ENCODE assay signal across 40 cellular contexts in the genomic region with DNA sequence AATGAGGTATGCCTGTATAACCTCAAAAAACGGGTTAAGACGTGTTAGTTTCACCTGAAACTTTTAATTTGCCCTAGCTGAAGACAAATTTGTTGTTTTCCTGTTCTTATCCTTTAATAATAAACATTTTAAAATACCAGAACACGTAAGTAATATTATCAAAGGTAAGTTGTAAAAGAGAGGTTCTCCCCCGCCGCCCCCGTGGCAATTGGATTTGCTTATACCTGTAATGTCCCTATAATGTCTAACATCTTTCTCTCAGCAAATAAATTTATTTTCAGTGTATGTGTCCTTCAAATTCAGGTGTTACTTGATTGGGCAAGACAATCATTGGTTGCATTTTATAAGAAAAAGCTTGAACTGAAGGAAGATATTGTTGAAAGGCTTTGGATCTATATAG.
"Had no signal": no experiment of that assay in that cellular context is flagged by ENCODE, and none has a peak within 500 bp of the region (broad histone marks: within the 10 kb centered on the region; RNA-seq: fewer than 3 reads in every experiment).

No MANE protein-coding gene starts in this region.

- H3K9me3 ChIP-seq: adrenal gland, ascending aorta, body of pancreas, breast epithelium had no signal

- H3K27ac Mint-ChIP-seq: activated naive CD4-positive, alpha-beta T cell treated with anti-CD3 and anti-CD28 coated beads for 36 hours; activated naive CD4-positive, alpha-beta T cell treated with anti-CD3 and anti-CD28 coated beads, Interleukin-2, amount 10 ng/mL, durations not matched to agents 7 days and 5 days; activated naive CD8-positive, alpha-beta T cell treated with anti-CD3 and anti-CD28 coated beads for 36 hours; activated naive CD8-positive, alpha-beta T cell treated with anti-CD3 and anti-CD28 coated beads, Interleukin-2, amount 10 ng/mL, durations not matched to agents 7 days and 5 days; activated naive CD8-positive, alpha-beta T cell treated with anti-CD3 and anti-CD28 coated beads, Interleukin-2, amount 50 U/mL, for 24 hours; activated T-cell treated with anti-CD3 and anti-CD28 coated beads, Interleukin-2, amount 50 U/mL, for 72 hours; activated T-helper 1 cell treated with anti-CD3 and anti-CD28 coated beads, Interleukin-12 subunit alpha, Interleukin-12 subunit beta, Interleukin-2, Interleukin-4 antibody, amounts not matched to agents 30 ng/mL and 10 ng/mL and 1 ng/mL, durations not matched to agents 14 hours and 24 hours and 36 hours; activated T-helper 17 cell treated with anti-CD3 and anti-CD28 coated beads, Interleukin-2, amount 50 U/mL, for 72 hours; activated T-helper 2 cell treated with anti-CD3 and anti-CD28 coated beads, Interferon-gamma antibody, Interleukin-2, Interleukin-4, amounts not matched to agents 10 μg/mL and 5 μg/mL and 100 μg/mL, durations not matched to agents 14 hours and 24 hours and 36 hours; brain had no signal

- H3K4me3 Mint-ChIP-seq: activated naive CD4-positive, alpha-beta T cell treated with anti-CD3 and anti-CD28 coated beads for 36 hours; activated naive CD4-positive, alpha-beta T cell treated with anti-CD3 and anti-CD28 coated beads, Interleukin-2, amount 10 ng/mL, durations not matched to agents 7 days and 5 days; activated naive CD4-positive, alpha-beta T cell treated with anti-CD3 and anti-CD28 coated beads, Interleukin-2, amount 50 U/mL, for 24 hours; activated naive CD8-positive, alpha-beta T cell; activated naive CD8-positive, alpha-beta T cell treated with anti-CD3 and anti-CD28 coated beads for 36 hours; activated naive CD8-positive, alpha-beta T cell treated with anti-CD3 and anti-CD28 coated beads, Interleukin-2, amount 10 ng/mL, durations not matched to agents 7 days and 5 days; activated naive CD8-positive, alpha-beta T cell treated with anti-CD3 and anti-CD28 coated beads, Interleukin-2, amount 50 U/mL, for 24 hours; activated T-cell treated with anti-CD3 and anti-CD28 coated beads, Interleukin-2, amount 50 U/mL, for 24 hours; activated T-cell treated with anti-CD3 and anti-CD28 coated beads, Interleukin-2, amount 50 U/mL, for 4 hours; activated T-helper 1 cell treated with anti-CD3 and anti-CD28 coated beads, Interleukin-12 subunit alpha, Interleukin-12 subunit beta, Interleukin-2, Interleukin-4 antibody, amounts not matched to agents 30 ng/mL and 10 ng/mL and 1 ng/mL, durations not matched to agents 14 hours and 24 hours and 36 hours; activated T-helper 17 cell treated with anti-CD3 and anti-CD28 coated beads, Interleukin-2, amount 50 U/mL, for 72 hours; brain; central memory CD8-positive, alpha-beta T cell had no signal

- DNase-seq: activated effector memory CD4-positive, alpha-beta T cell treated with anti-CD3 and anti-CD28 coated beads, Interleukin-2, amount 50 U/mL, for 16 hours; activated effector memory CD4-positive, alpha-beta T cell treated with Interleukin-2 at 50 U/mL for 16 hours; activated gamma-delta T cell; activated gamma-delta T cell treated with Interleukin-2 at 50 U/mL for 16 hours; activated naive CD4-positive, alpha-beta T cell; activated naive CD4-positive, alpha-beta T cell treated with anti-CD3 and anti-CD28 coated beads for 36 hours; activated naive CD4-positive, alpha-beta T cell treated with anti-CD3 and anti-CD28 coated beads, Interleukin-2, amount 10 ng/mL, durations not matched to agents 7 days and 5 days; activated naive CD4-positive, alpha-beta T cell treated with anti-CD3 and anti-CD28 coated beads, Interleukin-2, amount 50 U/mL, for 16 hours; activated naive CD4-positive, alpha-beta T cell treated with Interleukin-2 at 50 U/mL for 16 hours; activated naive CD8-positive, alpha-beta T cell treated with anti-CD3 and anti-CD28 coated beads for 36 hours; activated naive CD8-positive, alpha-beta T cell treated with anti-CD3 and anti-CD28 coated beads, Interleukin-2, amount 10 ng/mL, durations not matched to agents 7 days and 5 days; activated naive CD8-positive, alpha-beta T cell treated with anti-CD3 and anti-CD28 coated beads, Interleukin-2, amount 50 U/mL, for 24 hours; activated T-cell treated with anti-CD3 and anti-CD28 coated beads, Interleukin-2, amount 50 U/mL, for 1 hour; activated T-cell treated with anti-CD3 and anti-CD28 coated beads, Interleukin-2, amount 50 U/mL, for 24 hours; activated T-cell treated with anti-CD3 and anti-CD28 coated beads, Interleukin-2, amount 50 U/mL, for 4 hours; activated T-cell treated with anti-CD3 and anti-CD28 coated beads, Interleukin-2, amount 50 U/mL, for 48 hours; activated T-cell treated with anti-CD3 and anti-CD28 coated beads, Interleukin-2, amount 50 U/mL, for 72 hours; adrenal gland; amniotic stem cell; amygdala; anterior cingulate cortex; aorta; body of pancreas; brain microvascular endothelial cell; caudate nucleus; central memory CD4-positive, alpha-beta T cell; cerebellar nuclear complex had no signal

- H3K9me3 Mint-ChIP-seq: activated naive CD4-positive, alpha-beta T cell treated with anti-CD3 and anti-CD28 coated beads for 36 hours; activated naive CD4-positive, alpha-beta T cell treated with anti-CD3 and anti-CD28 coated beads, Interleukin-2, amount 10 ng/mL, durations not matched to agents 7 days and 5 days; activated naive CD4-positive, alpha-beta T cell treated with anti-CD3 and anti-CD28 coated beads, Interleukin-2, amount 50 U/mL, for 24 hours; activated naive CD4-positive, alpha-beta T cell treated with anti-CD3 and anti-CD28 coated beads, Interleukin-2, amount 50 U/mL, for 72 hours; activated naive CD8-positive, alpha-beta T cell treated with anti-CD3 and anti-CD28 coated beads for 36 hours; activated naive CD8-positive, alpha-beta T cell treated with anti-CD3 and anti-CD28 coated beads, Interleukin-2, amount 10 ng/mL, durations not matched to agents 7 days and 5 days; activated naive CD8-positive, alpha-beta T cell treated with anti-CD3 and anti-CD28 coated beads, Interleukin-2, amount 50 U/mL, for 24 hours; activated T-cell treated with anti-CD3 and anti-CD28 coated beads, Interleukin-2, amount 50 U/mL, for 24 hours; activated T-cell treated with anti-CD3 and anti-CD28 coated beads, Interleukin-2, amount 50 U/mL, for 4 hours; activated T-cell treated with anti-CD3 and anti-CD28 coated beads, Interleukin-2, amount 50 U/mL, for 72 hours; activated T-helper 1 cell treated with anti-CD3 and anti-CD28 coated beads, Interleukin-12 subunit alpha, Interleukin-12 subunit beta, Interleukin-2, Interleukin-4 antibody, amounts not matched to agents 30 ng/mL and 10 ng/mL and 1 ng/mL, durations not matched to agents 14 hours and 24 hours and 36 hours; activated T-helper 17 cell treated with anti-CD3 and anti-CD28 coated beads, Interleukin-2, amount 50 U/mL, for 72 hours; activated T-helper 2 cell treated with anti-CD3 and anti-CD28 coated beads, Interferon-gamma antibody, Interleukin-2, Interleukin-4, amounts not matched to agents 10 μg/mL and 5 μg/mL and 100 μg/mL, durations not matched to agents 14 hours and 24 hours and 36 hours; brain; central memory CD8-positive, alpha-beta T cell had no signal

- ATAC-seq: activated naive CD4-positive, alpha-beta T cell treated with anti-CD3 and anti-CD28 coated beads, Interleukin-2, amount 50 U/mL, for 72 hours; activated naive CD8-positive, alpha-beta T cell treated with anti-CD3 and anti-CD28 coated beads, Interleukin-2, amount 50 U/mL, for 24 hours; activated T-cell treated with anti-CD3 and anti-CD28 coated beads, Interleukin-2, amount 50 U/mL, for 4 hours; activated T-cell treated with anti-CD3 and anti-CD28 coated beads, Interleukin-2, amount 50 U/mL, for 72 hours; activated T-helper 17 cell treated with anti-CD3 and anti-CD28 coated beads, Interleukin-2, amount 50 U/mL, for 72 hours; body of pancreas had no signal

- H3K4me3 ChIP-seq: adrenal gland, ascending aorta, body of pancreas, breast epithelium, cardiac muscle cell had no signal

- H3K27me3 Mint-ChIP-seq: activated naive CD4-positive, alpha-beta T cell treated with anti-CD3 and anti-CD28 coated beads, Interleukin-2, amount 10 ng/mL, durations not matched to agents 7 days and 5 days; activated naive CD4-positive, alpha-beta T cell treated with anti-CD3 and anti-CD28 coated beads, Interleukin-2, amount 50 U/mL, for 24 hours; activated naive CD8-positive, alpha-beta T cell; activated naive CD8-positive, alpha-beta T cell treated with anti-CD3 and anti-CD28 coated beads for 36 hours; activated naive CD8-positive, alpha-beta T cell treated with anti-CD3 and anti-CD28 coated beads, Interleukin-2, amount 10 ng/mL, durations not matched to agents 7 days and 5 days; activated naive CD8-positive, alpha-beta T cell treated with anti-CD3 and anti-CD28 coated beads, Interleukin-2, amount 50 U/mL, for 24 hours; activated T-cell treated with anti-CD3 and anti-CD28 coated beads, Interleukin-2, amount 50 U/mL, for 24 hours; activated T-helper 17 cell treated with anti-CD3 and anti-CD28 coated beads, Interleukin-2, amount 50 U/mL, for 72 hours; brain; central memory CD8-positive, alpha-beta T cell had no signal

- H3K27ac ChIP-seq: adrenal gland, ascending aorta, body of pancreas, brain microvascular endothelial cell, breast epithelium, cardiac muscle cell had no signal

- FAIRE-seq: astrocyte, bronchial epithelial cell had no signal

- H3K27me3 ChIP-seq: adrenal gland, ascending aorta, body of pancreas, brain microvascular endothelial cell, breast epithelium, cardiac muscle cell had no signal

- H3K36me3 ChIP-seq: breast epithelium had no signal
